Comparison of ENCODE assay signal across 25 cellular contexts in the genomic region with DNA sequence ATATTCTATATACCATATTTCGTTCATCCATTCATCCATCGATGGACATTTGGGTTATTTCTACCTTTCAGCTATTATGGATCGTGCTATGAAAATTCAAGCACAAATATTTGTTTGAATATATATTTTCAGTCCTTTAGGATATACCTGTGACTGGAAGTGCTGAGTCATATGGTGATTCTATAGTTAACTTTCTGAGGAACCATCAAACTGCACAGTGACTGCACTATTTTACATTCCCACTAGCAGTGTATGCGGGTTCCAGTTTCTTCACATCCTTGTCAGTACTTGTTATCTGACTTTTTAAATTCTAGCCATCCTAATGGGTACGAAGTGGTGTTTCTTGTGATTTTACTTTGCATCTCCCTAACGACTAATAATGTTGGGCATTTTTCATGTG.
DNase-seq lines count a peak whose midpoint lies in the region; ATAC-seq, FAIRE-seq and TF ChIP-seq lines count a peak whose summit lies in the region.
"Had no signal": no experiment of that assay in that cellular context is flagged by ENCODE, and none has a peak within 500 bp of the region (broad histone marks: within the 10 kb centered on the region; RNA-seq: fewer than 3 reads in every experiment).

No MANE protein-coding gene starts in this region.

- H2AFZ ChIP-seq in HepG2 (ENCODE audit: low read length), result no peak overlapping the region
- H2AFZ ChIP-seq in IMR-90 (replicated peaks; ENCODE audit: low read length, poor library complexity), result no peak overlapping the region

- no peak overlapping the region for H2BK5ac ChIP-seq in IMR-90 (ENCODE audit: low read depth, low read length, poor library complexity, severe bottlenecking)

- TF ChIP-seq POLR2A in HepG2 (IDR thresholded peaks at IDR 0.05; ENCODE audit: insufficient read depth in 1 of 2, low read depth in 2 of 2, low read length in 2 of 2) (no peak), right lobe of liver (IDR thresholded peaks at IDR 0.05) (no peak), IMR-90 (IDR thresholded peaks at IDR 0.05; ENCODE audit: low read depth, low read length) (no peak), GM18505 (IDR thresholded peaks at IDR 0.05; ENCODE audit: borderline replicate concordance, extremely low read depth, insufficient read depth, insufficient read length) (no peak)

- H3K14ac ChIP-seq in IMR-90 (replicated peaks; ENCODE audit: low read depth, low read length), result no peak overlapping the region

- H4K91ac ChIP-seq in IMR-90 (ENCODE audit: insufficient read depth, low read depth, low read length), result no peak overlapping the region

- no peak overlapping the region for H3K18ac ChIP-seq in IMR-90 (ENCODE audit: low read depth, low read length)

- no peaks in the 10 kb centered on the region for H3K4me1 Mint-ChIP-seq in immature natural killer cell

- H3K4ac ChIP-seq in IMR-90 (ENCODE audit: low read depth, low read length), result no peak overlapping the region

- H3K4me2 ChIP-seq in HepG2 (ENCODE audit: low read depth, low read length) (no peak overlapping the region), IMR-90 (ENCODE audit: low read depth, low read length) (no peak overlapping the region)
- H3K4me2 ChIP-seq: BLaER1 treated with 17β-estradiol and CSF1 and Interleukin-3, amounts not matched to agents 10 nM and 100 nM had no signal

- intact Hi-C loops in HepG2 (cut with micrococcal nuclease; ENCODE audit: unreplicated experiment) (loop anchor here (10.0 kb wide), 1 partner anchor 46 kb away; no protein-coding TSS in a partner anchor), right lobe of liver (cut with DNase I) (no loop called here), IMR-90 (cut with micrococcal nuclease) (no loop called here), heart right ventricle (cut with DNase I) (loop anchor here in 1 of 10 donors (10.0 kb wide), 1 partner anchor 86 kb away; no protein-coding TSS in a partner anchor)

- H2AK9ac ChIP-seq in IMR-90 (replicated peaks; ENCODE audit: low read depth, low read length, poor library complexity), result no peak overlapping the region

- H3K27me3 ChIP-seq in HepG2 (ENCODE audit: control insufficient read depth in 1 of 2, insufficient read depth in 2 of 2, low read length in 2 of 2) (no peaks in the 10 kb centered on the region), right lobe of liver (no peaks in the 10 kb centered on the region), IMR-90 (ENCODE audit: control insufficient read depth, insufficient read depth, low read length) (no peaks in the 10 kb centered on the region), bronchial epithelial cell (ENCODE audit: control insufficient read depth, insufficient read depth, low read length) (no peaks in the 10 kb centered on the region), heart right ventricle (no peaks in the 10 kb centered on the region)
- H3K27me3 ChIP-seq: BE2C; BLaER1 treated with 17β-estradiol and CSF1 and Interleukin-3, amounts not matched to agents 10 nM and 100 nM had no signal

- no peak overlapping the region for H3K27ac Mint-ChIP-seq in immature natural killer cell
- H3K27ac Mint-ChIP-seq: CD14-positive monocyte; CD4-positive, alpha-beta T cell; CD8-positive, alpha-beta memory T cell had no signal

- no peak overlapping the region for H3K27ac ChIP-seq in HepG2 (ENCODE audit: extremely low read length, insufficient read depth, low read length)
- H3K27ac ChIP-seq in right lobe of liver, result no peak overlapping the region
- H3K27ac ChIP-seq in IMR-90 (ENCODE audit: insufficient read depth, low read length), result no peak overlapping the region
- no peak overlapping the region for H3K27ac ChIP-seq in heart right ventricle
- H3K27ac ChIP-seq: 22Rv1; BLaER1 treated with 17β-estradiol and CSF1 and Interleukin-3, amounts not matched to agents 10 nM and 100 nM had no signal

- peaks cover 0 to 8% (median 2%) of the 10 kb centered on the region in 6 donors for H3K9me3 Mint-ChIP-seq in immature natural killer cell

- CTCF ChIA-PET in HepG2 (lab: Yijun Ruan, JAX; ENCODE audit: low intra/inter-chr PET ratio, low total read pairs), result no interaction called here
- CTCF ChIA-PET in IMR-90 (lab: Yijun Ruan, JAX), result no interaction called here

- WGBS in HepG2 (ENCODE audit: low lambda C conversion rate), result 97% methylated on average over 6 of the region's 6 CpGs
- WGBS in right lobe of liver (ENCODE audit: insufficient coverage, low coverage, low lambda C conversion rate, missing lambda C conversion rate), result 98% methylated on average over 6 of the region's 6 CpGs
- WGBS in IMR-90 (ENCODE audit: extremely low coverage in 2 of 2, insufficient read length in 1 of 2), 2 experiments, result no CpG with 5 or more reads among the region's 6 CpGs
- WGBS in heart right ventricle, 2 donors, result 97 to 98% methylated on average over 6 of the region's 6 CpGs

- TF ChIP-seq CTCF in HepG2 (CRISPR knock-in tag; IDR thresholded peaks at IDR 0.05), result no peak
- TF ChIP-seq CTCF in right lobe of liver (IDR thresholded peaks at IDR 0.05), result no peak
- no peak for TF ChIP-seq CTCF in IMR-90 (conservative IDR thresholded peaks at IDR 0.05; ENCODE audit: low read depth, low read length)
- no peak for TF ChIP-seq CTCF in bronchial epithelial cell (IDR thresholded peaks at IDR 0.05; ENCODE audit: insufficient read depth, low read length, severe bottlenecking)
- TF ChIP-seq CTCF in heart right ventricle (IDR thresholded peaks at IDR 0.05), result no peak

- H4K20me1 ChIP-seq in HepG2 (ENCODE audit: insufficient read depth, low read length), result no peaks in the 10 kb centered on the region
- no peaks in the 10 kb centered on the region; the same call in 1 of the 2 replicates for H4K20me1 ChIP-seq in IMR-90 (ENCODE audit: insufficient read depth, low read length)
- H4K20me1 ChIP-seq: BLaER1 treated with 17β-estradiol and CSF1 and Interleukin-3, amounts not matched to agents 10 nM and 100 nM had no signal

- no peak overlapping the region for H3K56ac ChIP-seq in IMR-90 (ENCODE audit: extremely low read depth, insufficient read depth, low read length)

- H3K79me2 ChIP-seq in HepG2 (ENCODE audit: insufficient read depth, low read length), result no peaks in the 10 kb centered on the region

- in situ Hi-C loops in HepG2 (cut with HindIII; ENCODE audit: extremely low pct_ligation_motif_present, low pct_unique_long_range_greater_than_20kb) (no loop called here), IMR-90 (cut with MboI; ENCODE audit: low sequenced_read_pairs) (no loop called here)

- H3K9me1 ChIP-seq in IMR-90 (ENCODE audit: insufficient read depth, low read length), result peaks cover 10% of the 10 kb centered on the region

- H2AK5ac ChIP-seq in IMR-90 (ENCODE audit: low read depth, low read length), result no peak overlapping the region

- BruUV-seq in HepG2 (replicated peaks; lab: Mats Ljungman, UMichigan) (no TSS peak), IMR-90 (replicated peaks; lab: Mats Ljungman, UMichigan) (no TSS peak)

- H3K23ac ChIP-seq in IMR-90 (ENCODE audit: low read depth, low read length), result no peak overlapping the region

- H3K36me3 ChIP-seq in HepG2 (replicated peaks in 1 of 2; ENCODE audit: control insufficient read depth in 1 of 2, insufficient read depth in 2 of 2, low read length in 2 of 2), result peaks cover 0 to 22% of the 10 kb centered on the region in 2 experiments; a peak in 1 of 5 replicates
- H3K36me3 ChIP-seq in right lobe of liver, result peaks cover 0 to 5% (median 0%) of the 10 kb centered on the region in 4 donors
- peaks cover 4% of the 10 kb centered on the region for H3K36me3 ChIP-seq in IMR-90 (ENCODE audit: control insufficient read depth, insufficient read depth, low read length)
- no peaks in the 10 kb centered on the region for H3K36me3 ChIP-seq in bronchial epithelial cell (ENCODE audit: control insufficient read depth, insufficient read depth, low read length)
- H3K36me3 ChIP-seq in heart right ventricle, result peaks cover 0 to 55% (median 14%) of the 10 kb centered on the region in 9 donors

- H3K9me3 ChIP-seq in HepG2 (ENCODE audit: low read length) (no peaks in the 10 kb centered on the region), right lobe of liver (no peaks in the 10 kb centered on the region), IMR-90 (ENCODE audit: control insufficient read depth, insufficient read depth, low read length) (peaks cover 8% of the 10 kb centered on the region), heart right ventricle (peaks cover 0 to 24% (median 12%) of the 10 kb centered on the region in 11 donors)
- H3K9me3 ChIP-seq: BE2C had no signal

- TF ChIP-seq EP300 in HepG2 (IDR thresholded peaks at IDR 0.05; ENCODE audit: low read depth in 2 of 2, low read length in 2 of 2) (no peak), HepG2 (CRISPR knock-in tag; IDR thresholded peaks at IDR 0.05; ENCODE audit: borderline replicate concordance) (no peak)

- H4K8ac ChIP-seq in IMR-90 (ENCODE audit: low read depth in 2 of 2, low read length in 2 of 2), result no peak overlapping the region

- dilution Hi-C loops in IMR-90 (cut with HindIII; ENCODE audit: low sequenced_read_pairs, unreplicated experiment), result no loop called here

- no peak overlapping the region for H3K4me3 Mint-ChIP-seq in immature natural killer cell
- H3K4me3 Mint-ChIP-seq: CD14-positive monocyte; CD4-positive, alpha-beta T cell; CD8-positive, alpha-beta memory T cell had no signal

- DNase-seq in HepG2 (ENCODE audit: low spot score), result no peak
- no peak for DNase-seq in right lobe of liver
- DNase-seq in IMR-90, result no peak
- DNase-seq in bronchial epithelial cell (ENCODE audit: low read depth), result peak; percentile 11
- DNase-seq in heart right ventricle, result no peak
- no peak for DNase-seq in immature natural killer cell
- DNase-seq: ACHN; AML-193; BE2C; CD4-positive, alpha-beta T cell; CD8-positive, alpha-beta memory T cell; DMS 273 treated with DMSO at 0.1 percent for 48 hours; DMS53; DMS79 treated with DMSO at 0.1 percent for 48 hours; GF-D8; GOT3; H7; HCEC 1CT had no signal

- H3K79me1 ChIP-seq in IMR-90 (ENCODE audit: low read depth in 1 of 2, low read length in 2 of 2), result peaks cover 14 to 26% of the 10 kb centered on the region in 2 experiments; a peak in 3 of 4 replicates

- TF ChIP-seq RAD21 in HepG2 (CRISPR knock-in tag; IDR thresholded peaks at IDR 0.05) (no peak), IMR-90 (IDR thresholded peaks at IDR 0.05; ENCODE audit: low read length) (no peak)

- H3K4me3 ChIP-seq in HepG2 (replicated peaks in 1 of 3; ENCODE audit: insufficient read depth in 1 of 3, low read depth in 2 of 3, low read length in 3 of 3), result no peak overlapping the region
- no peak overlapping the region for H3K4me3 ChIP-seq in right lobe of liver
- H3K4me3 ChIP-seq in IMR-90 (ENCODE audit: insufficient read depth, low read depth, low read length), result no peak overlapping the region
- H3K4me3 ChIP-seq in bronchial epithelial cell (ENCODE audit: low read depth, low read length), result no peak overlapping the region
- no peak overlapping the region for H3K4me3 ChIP-seq in heart right ventricle
- H3K4me3 ChIP-seq: BLaER1 treated with 17β-estradiol and CSF1 and Interleukin-3, amounts not matched to agents 10 nM and 100 nM had no signal

- H3K9ac ChIP-seq in HepG2 (ENCODE audit: insufficient read depth, low read depth, low read length) (no peak overlapping the region), IMR-90 (ENCODE audit: low read depth, low read length) (no peak overlapping the region)
- H3K9ac ChIP-seq: BLaER1 treated with 17β-estradiol and CSF1 and Interleukin-3, amounts not matched to agents 10 nM and 100 nM had no signal

- peaks cover 10% of the 10 kb centered on the region for H3K4me1 ChIP-seq in HepG2 (ENCODE audit: insufficient read depth, low read length)
- H3K4me1 ChIP-seq in right lobe of liver, result no peaks in the 10 kb centered on the region
- H3K4me1 ChIP-seq in IMR-90 (ENCODE audit: control insufficient read depth, insufficient read depth, low read length), result peaks cover 7% of the 10 kb centered on the region
- peaks cover 0 to 11% (median 0%) of the 10 kb centered on the region in 9 donors for H3K4me1 ChIP-seq in heart right ventricle
- H3K4me1 ChIP-seq: BE2C had no signal

- peaks cover 32 to 48% (median 44%) of the 10 kb centered on the region in 3 donors for H3K36me3 Mint-ChIP-seq in immature natural killer cell

- no peak overlapping the region for H4K5ac ChIP-seq in IMR-90 (ENCODE audit: low read depth, low read length)

- H3K27me3 Mint-ChIP-seq in immature natural killer cell (ENCODE audit: low read depth in 3 of 3), result peaks cover 0 to 2% (median 0%) of the 10 kb centered on the region in 3 donors
- H3K27me3 Mint-ChIP-seq: CD4-positive, alpha-beta T cell; CD8-positive, alpha-beta memory T cell had no signal

- no peak for ATAC-seq in HepG2
- ATAC-seq in right lobe of liver, result no peak
- no peak for ATAC-seq in IMR-90 (ENCODE audit: low read depth)
- no peak for ATAC-seq in heart right ventricle
- no peak for ATAC-seq in GM18505 (IDR thresholded peaks at IDR 0.05; ENCODE audit: unreplicated experiment)
- ATAC-seq in GM19324 (IDR thresholded peaks at IDR 0.05; ENCODE audit: low FRiP score, unreplicated experiment), result no peak

- no peak overlapping the region for H2BK15ac ChIP-seq in IMR-90 (ENCODE audit: low read depth, low read length)

- no peak for FAIRE-seq in HepG2 (lab: Jason Lieb, UNC)
- no peak for FAIRE-seq in bronchial epithelial cell (lab: Jason Lieb, UNC)
- FAIRE-seq: A204.1, D721Med had no signal

- no peak overlapping the region for H2BK20ac ChIP-seq in IMR-90 (ENCODE audit: low read depth, low read length)

- POLR2A ChIA-PET in HepG2 (lab: Yijun Ruan, JAX), result no interaction called here
- POLR2A ChIA-PET in IMR-90 (lab: Charles Lee; ENCODE audit: unreplicated experiment), result no interaction called here

- H2BK120ac ChIP-seq in IMR-90 (ENCODE audit: low read depth, low read length), result no peak overlapping the region
